Comparison of ENCODE assay signal across 1 cellular context in the genomic region with DNA sequence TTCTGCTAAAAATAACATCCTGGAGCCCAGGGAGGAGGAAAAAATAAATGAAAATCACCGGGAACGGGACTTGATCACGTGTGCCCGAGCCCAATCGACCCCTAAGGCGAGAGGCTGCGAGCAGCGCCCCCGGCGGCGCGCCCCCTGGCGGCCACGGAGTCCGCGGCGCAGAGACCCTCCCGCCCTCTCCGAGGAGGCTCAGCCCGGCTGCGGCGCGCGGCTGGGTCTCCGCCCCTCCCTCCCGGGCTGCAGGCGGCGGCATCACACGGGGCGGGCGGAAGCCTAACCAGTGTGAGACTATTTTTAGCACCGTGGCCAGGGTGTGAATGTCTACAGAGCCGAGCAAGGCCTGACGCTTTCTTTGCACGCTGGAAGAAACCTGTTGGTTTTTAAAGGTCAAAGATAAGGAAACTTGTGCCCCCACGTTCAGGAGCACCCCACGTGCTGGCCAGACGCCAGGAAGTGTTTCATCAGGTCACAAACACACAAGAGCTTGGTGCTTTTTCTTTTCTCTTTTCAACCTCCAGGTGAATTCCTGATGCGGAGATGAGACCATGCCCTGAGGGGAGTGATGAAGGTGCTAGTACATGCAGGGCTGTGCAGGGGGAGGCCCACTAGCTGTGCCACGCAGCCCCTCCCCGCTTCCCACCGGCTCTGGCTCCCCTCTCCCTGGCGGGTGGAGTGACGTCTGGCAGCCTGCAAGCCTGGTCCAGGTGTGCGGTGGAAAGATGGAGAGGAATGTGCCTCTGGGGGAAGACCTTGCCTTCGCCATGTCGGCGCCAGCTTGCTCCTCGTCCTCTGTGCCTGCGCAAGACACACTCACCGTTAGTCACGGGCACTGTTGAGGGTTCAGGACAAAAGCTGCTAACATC.
A peak's percentile ranks its signal among the peaks of the same experiment; 100 is the strongest.
TF ChIP-seq lines count a peak whose summit lies in the region.

No MANE protein-coding gene starts in this region.

TF ChIP-seq in HepG2, 621 proteins besides CTCF, POLR2A, EP300 and RAD21 (continued from another document and continues in another):
- TF ChIP-seq ATF7 (IDR thresholded peaks at IDR 0.05), result no peak
- TF ChIP-seq ATF7 (CRISPR knock-in tag; IDR thresholded peaks at IDR 0.05), result no peak
- no peak; the same call in 1 of the 2 replicates for TF ChIP-seq SOX5 (CRISPR knock-in tag; IDR thresholded peaks at IDR 0.05; ENCODE audit: borderline replicate concordance)
- no peak for TF ChIP-seq SRY (CRISPR knock-in tag; IDR thresholded peaks at IDR 0.05)
- TF ChIP-seq, protein P1, sequence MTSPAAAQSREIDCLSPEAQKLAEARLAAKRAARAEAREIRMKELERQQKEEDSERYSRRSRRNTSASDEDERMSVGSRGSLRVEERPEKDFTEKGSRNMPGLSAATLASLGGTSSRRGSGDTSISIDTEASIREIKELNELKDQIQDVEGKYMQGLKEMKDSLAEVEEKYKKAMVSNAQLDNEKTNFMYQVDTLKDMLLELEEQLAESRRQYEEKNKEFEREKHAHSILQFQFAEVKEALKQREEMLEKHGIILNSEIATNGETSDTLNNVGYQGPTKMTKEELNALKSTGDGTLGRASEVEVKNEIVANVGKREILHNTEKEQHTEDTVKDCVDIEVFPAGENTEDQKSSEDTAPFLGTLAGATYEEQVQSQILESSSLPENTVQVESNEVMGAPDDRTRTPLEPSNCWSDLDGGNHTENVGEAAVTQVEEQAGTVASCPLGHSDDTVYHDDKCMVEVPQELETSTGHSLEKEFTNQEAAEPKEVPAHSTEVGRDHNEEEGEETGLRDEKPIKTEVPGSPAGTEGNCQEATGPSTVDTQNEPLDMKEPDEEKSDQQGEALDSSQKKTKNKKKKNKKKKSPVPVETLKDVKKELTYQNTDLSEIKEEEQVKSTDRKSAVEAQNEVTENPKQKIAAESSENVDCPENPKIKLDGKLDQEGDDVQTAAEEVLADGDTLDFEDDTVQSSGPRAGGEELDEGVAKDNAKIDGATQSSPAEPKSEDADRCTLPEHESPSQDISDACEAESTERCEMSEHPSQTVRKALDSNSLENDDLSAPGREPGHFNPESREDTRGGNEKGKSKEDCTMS (CRISPR knock-in tag; conservative IDR thresholded peaks at IDR 0.05), result no peak
- no peak for TF ChIP-seq FOXJ3 (CRISPR knock-in tag; IDR thresholded peaks at IDR 0.05; ENCODE audit: borderline replicate concordance)
- TF ChIP-seq TMF1 (CRISPR knock-in tag; IDR thresholded peaks at IDR 0.05; ENCODE audit: low read depth), result no peak
- TF ChIP-seq FOXO1 (CRISPR knock-in tag; IDR thresholded peaks at IDR 0.05), result no peak
- TF ChIP-seq ZSCAN31 (CRISPR knock-in tag; IDR thresholded peaks at IDR 0.05; ENCODE audit: low read depth), result peak; percentile 80; the same call in 1 of the 2 replicates
- 0 out of 2 replicates have a peak, but pooled peaks have one; percentile 15 for TF ChIP-seq TSC22D2 (CRISPR knock-in tag; IDR thresholded peaks at IDR 0.05; ENCODE audit: borderline replicate concordance)
- no peak for TF ChIP-seq TRIM24 (CRISPR knock-in tag; IDR thresholded peaks at IDR 0.05)
- TF ChIP-seq ZSCAN22 (CRISPR knock-in tag; IDR thresholded peaks at IDR 0.05), result no peak
- TF ChIP-seq GFI1 (CRISPR knock-in tag; IDR thresholded peaks at IDR 0.05; ENCODE audit: borderline replicate concordance), result no peak
- 0 out of 2 replicates have a peak, but pooled peaks have one; percentile 25 for TF ChIP-seq ZNF563 (CRISPR knock-in tag; IDR thresholded peaks at IDR 0.05)
- TF ChIP-seq AFF4 (CRISPR knock-in tag; IDR thresholded peaks at IDR 0.05), result no peak
- no peak for TF ChIP-seq ZKSCAN8 (CRISPR knock-in tag; IDR thresholded peaks at IDR 0.05; ENCODE audit: borderline replicate concordance)
- peak; percentile 69; the same call in 1 of the 2 replicates for TF ChIP-seq ZGPAT (CRISPR knock-in tag; IDR thresholded peaks at IDR 0.05)
- no peak for TF ChIP-seq MLLT10 (CRISPR knock-in tag; IDR thresholded peaks at IDR 0.05)
- no peak for TF ChIP-seq MBNL3 (CRISPR knock-in tag; conservative IDR thresholded peaks at IDR 0.05)
- TF ChIP-seq ATF1 (CRISPR knock-in tag; IDR thresholded peaks at IDR 0.05), result no peak
- peak; percentile 27; the same call in 1 of the 3 replicates for TF ChIP-seq MXI1 (IDR thresholded peaks at IDR 0.05; ENCODE audit: borderline replicate concordance, low read depth, low read length)
- no peak for TF ChIP-seq SRSF9 (IDR thresholded peaks at IDR 0.05; ENCODE audit: borderline replicate concordance, insufficient read depth, low read depth, low read length, poor library complexity, severe bottlenecking)
- 0 out of 2 replicates have a peak, but pooled peaks have one; percentile 16 for TF ChIP-seq KLF15 (CRISPR knock-in tag; IDR thresholded peaks at IDR 0.05; ENCODE audit: borderline replicate concordance)
- 0 out of 2 replicates have a peak, but pooled peaks have one; percentile 37 for TF ChIP-seq ZNF501 (CRISPR knock-in tag; IDR thresholded peaks at IDR 0.05)
- peak; percentile 45; the same call in 1 of the 2 replicates for TF ChIP-seq ESRRA (CRISPR knock-in tag; IDR thresholded peaks at IDR 0.05; ENCODE audit: low read depth)
- TF ChIP-seq THRA (CRISPR knock-in tag; IDR thresholded peaks at IDR 0.05; ENCODE audit: borderline replicate concordance), result no peak
- no peak for TF ChIP-seq ZNF646 (CRISPR knock-in tag; IDR thresholded peaks at IDR 0.05)
- TF ChIP-seq ZNF777 (CRISPR knock-in tag; IDR thresholded peaks at IDR 0.05), result 0 out of 2 replicates have a peak, but pooled peaks have one; percentile 28
- TF ChIP-seq, protein P2, sequence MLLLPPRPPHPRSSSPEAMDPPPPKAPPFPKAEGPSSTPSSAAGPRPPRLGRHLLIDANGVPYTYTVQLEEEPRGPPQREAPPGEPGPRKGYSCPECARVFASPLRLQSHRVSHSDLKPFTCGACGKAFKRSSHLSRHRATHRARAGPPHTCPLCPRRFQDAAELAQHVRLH (CRISPR knock-in tag; IDR thresholded peaks at IDR 0.05; ENCODE audit: borderline replicate concordance, low read depth), result peak; percentile 22; the same call in 1 of the 2 replicates
- TF ChIP-seq JUN (CRISPR knock-in tag; IDR thresholded peaks at IDR 0.05), result 0 out of 2 replicates have a peak, but pooled peaks have one; percentile 32
- no peak for TF ChIP-seq FOXP1 (IDR thresholded peaks at IDR 0.05)
- no peak for TF ChIP-seq FOXP1 (CRISPR knock-in tag; IDR thresholded peaks at IDR 0.05)
- peak; percentile 68; the same call in 1 of the 2 replicates for TF ChIP-seq ZNF556 (CRISPR knock-in tag; IDR thresholded peaks at IDR 0.05; ENCODE audit: borderline replicate concordance)
- TF ChIP-seq ZNF292 (CRISPR knock-in tag; IDR thresholded peaks at IDR 0.05; ENCODE audit: borderline replicate concordance, low read depth), result 0 out of 2 replicates have a peak, but pooled peaks have one; percentile 18
- TF ChIP-seq BRD4 (CRISPR knock-in tag; IDR thresholded peaks at IDR 0.05), result no peak
- no peak for TF ChIP-seq ZNF160 (CRISPR knock-in tag; IDR thresholded peaks at IDR 0.05)
- TF ChIP-seq ZNF343 (CRISPR knock-in tag; IDR thresholded peaks at IDR 0.05), result no peak
- no peak for TF ChIP-seq ZMAT5 (CRISPR knock-in tag; IDR thresholded peaks at IDR 0.05; ENCODE audit: borderline replicate concordance, low read depth)
- no peak for TF ChIP-seq ZBTB21 (CRISPR knock-in tag; IDR thresholded peaks at IDR 0.05)
- TF ChIP-seq RELA (CRISPR knock-in tag; IDR thresholded peaks at IDR 0.05), result no peak
- no peak for TF ChIP-seq SMARCE1 (IDR thresholded peaks at IDR 0.05; ENCODE audit: borderline replicate concordance)
- TF ChIP-seq, protein P3, sequence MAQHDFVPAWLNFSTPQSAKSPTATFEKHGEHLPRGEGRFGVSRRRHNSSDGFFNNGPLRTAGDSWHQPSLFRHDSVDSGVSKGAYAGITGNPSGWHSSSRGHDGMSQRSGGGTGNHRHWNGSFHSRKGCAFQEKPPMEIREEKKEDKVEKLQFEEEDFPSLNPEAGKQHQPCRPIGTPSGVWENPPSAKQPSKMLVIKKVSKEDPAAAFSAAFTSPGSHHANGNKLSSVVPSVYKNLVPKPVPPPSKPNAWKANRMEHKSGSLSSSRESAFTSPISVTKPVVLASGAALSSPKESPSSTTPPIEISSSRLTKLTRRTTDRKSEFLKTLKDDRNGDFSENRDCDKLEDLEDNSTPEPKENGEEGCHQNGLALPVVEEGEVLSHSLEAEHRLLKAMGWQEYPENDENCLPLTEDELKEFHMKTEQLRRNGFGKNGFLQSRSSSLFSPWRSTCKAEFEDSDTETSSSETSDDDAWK (CRISPR knock-in tag; IDR thresholded peaks at IDR 0.05), result no peak
